Comparison of ENCODE assay signal across 12 cellular contexts in genomic region chr2:31729065-31729439, GRCh38.
DNase-seq lines count a peak whose midpoint lies in the region; ATAC-seq, FAIRE-seq and TF ChIP-seq lines count a peak whose summit lies in the region.
"Had no signal": no experiment of that assay in that cellular context is flagged by ENCODE, and none has a peak within 500 bp of the region (broad histone marks: within the 10 kb centered on the region; RNA-seq: fewer than 3 reads in every experiment).

No MANE protein-coding gene starts in this region.

- H3K27ac ChIP-seq in GM23338 (ENCODE audit: low read depth): no peak overlapping the region
- no peak overlapping the region for H3K27ac ChIP-seq in astrocyte (ENCODE audit: low read depth, low read length)
- no peak overlapping the region for H3K27ac ChIP-seq in HepG2 (ENCODE audit: extremely low read length, insufficient read depth, low read length)
- H3K27ac ChIP-seq in neuronal stem cell (replicated peaks; ENCODE audit: low read length): no peak overlapping the region
- H3K27ac ChIP-seq: A549, RWPE1 had no signal

- intact Hi-C loops in HepG2 (cut with micrococcal nuclease; ENCODE audit: unreplicated experiment): no loop called here

- H4K20me1 ChIP-seq in GM23338 (replicated peaks; ENCODE audit: insufficient read depth) (no peaks in the 10 kb centered on the region), astrocyte (ENCODE audit: insufficient read depth, low read length) (no peaks in the 10 kb centered on the region), HepG2 (ENCODE audit: insufficient read depth, low read length) (no peaks in the 10 kb centered on the region)

- FAIRE-seq in astrocyte (lab: Jason Lieb, UNC) (no peak), HepG2 (lab: Jason Lieb, UNC) (no peak)

- H3K4me2 ChIP-seq in GM23338 (no peak overlapping the region), astrocyte (ENCODE audit: low read length) (no peak overlapping the region), HepG2 (ENCODE audit: low read depth, low read length) (peak overlapping the region; percentile 21; the same call in 1 of the 2 replicates), neuronal stem cell (ENCODE audit: insufficient read depth, low read length, poor library complexity, severe bottlenecking) (no peak overlapping the region)
- H3K4me2 ChIP-seq: A549 had no signal

- no peak overlapping the region for H3K4ac ChIP-seq in neuronal stem cell (ENCODE audit: low read length)

- no peak overlapping the region for H3K23ac ChIP-seq in neuronal stem cell (ENCODE audit: low read depth, low read length, poor library complexity)

- H3K9me3 Mint-ChIP-seq in GM23338: peaks cover 18% of the 10 kb centered on the region; the same call in 2 of the 3 replicates
- H3K9me3 Mint-ChIP-seq in astrocyte (ENCODE audit: unreplicated experiment): peaks cover 4% of the 10 kb centered on the region
- peaks cover 0 to 1% of the 10 kb centered on the region in 2 donors for H3K9me3 Mint-ChIP-seq in activated T-cell treated with anti-CD3 and anti-CD28 coated beads, Interleukin-2, amount 50 U/mL, for 72 hours

- no peak overlapping the region for H2AK5ac ChIP-seq in neuronal stem cell (ENCODE audit: low read depth, low read length)

- no peak overlapping the region for H4K91ac ChIP-seq in neuronal stem cell (ENCODE audit: low read depth, low read length, poor library complexity)

- 32% methylated on average over 2 of the region's 2 CpGs for WGBS in HepG2 (ENCODE audit: low lambda C conversion rate)
- WGBS in neuronal stem cell (ENCODE audit: extremely low coverage in 2 of 2, insufficient read length in 2 of 2, insufficient replicate concordance in 1 of 2), 2 donors: no CpG with 5 or more reads among the region's 2 CpGs

- H2BK5ac ChIP-seq in neuronal stem cell (ENCODE audit: low read length): no peak overlapping the region

- ATAC-seq in GM23338 (no peak), HepG2 (peak; percentile 74; the same call in 2 of the 3 replicates)
- ATAC-seq in activated T-cell treated with anti-CD3 and anti-CD28 coated beads, Interleukin-2, amount 50 U/mL, for 72 hours (replicated peaks in 1 of 2): no peak

- CTCF ChIA-PET in HepG2 (lab: Yijun Ruan, JAX; ENCODE audit: low intra/inter-chr PET ratio, low total read pairs): interaction anchor here (1.3 kb wide), 1 partner anchor 34 kb away, joined by 8 read pairs; no protein-coding TSS in a partner anchor

- H2AFZ ChIP-seq in GM23338 (peak overlapping the region; percentile 56; the same call in 1 of the 2 replicates), astrocyte (ENCODE audit: low read depth, low read length) (no peak overlapping the region), HepG2 (ENCODE audit: low read length) (no peak overlapping the region), neuronal stem cell (ENCODE audit: low read length) (no peak overlapping the region)

- H3K36me3 Mint-ChIP-seq in GM23338 (ENCODE audit: low read depth) (no peaks in the 10 kb centered on the region; the same call in 2 of the 3 replicates), astrocyte (ENCODE audit: low read depth, unreplicated experiment) (no peaks in the 10 kb centered on the region)
- peaks cover 1 to 2% of the 10 kb centered on the region in 2 donors for H3K36me3 Mint-ChIP-seq in activated T-cell treated with anti-CD3 and anti-CD28 coated beads, Interleukin-2, amount 50 U/mL, for 72 hours (ENCODE audit: insufficient read depth in 2 of 2)
- H3K36me3 Mint-ChIP-seq: CD4-positive, alpha-beta memory T cell had no signal

- no peak overlapping the region for H2BK120ac ChIP-seq in neuronal stem cell (ENCODE audit: low read depth, low read length)

- no peaks in the 10 kb centered on the region for H3K4me1 Mint-ChIP-seq in GM23338
- H3K4me1 Mint-ChIP-seq in astrocyte (ENCODE audit: low read depth, unreplicated experiment): no peaks in the 10 kb centered on the region
- H3K4me1 Mint-ChIP-seq in activated T-cell treated with anti-CD3 and anti-CD28 coated beads, Interleukin-2, amount 50 U/mL, for 72 hours (ENCODE audit: low read depth): no peaks in the 10 kb centered on the region

- no peak overlapping the region for H3K18ac ChIP-seq in neuronal stem cell (ENCODE audit: low read length)

- H3K4me1 ChIP-seq in GM23338 (ENCODE audit: insufficient read depth) (no peaks in the 10 kb centered on the region), astrocyte (ENCODE audit: insufficient read depth, low read length) (no peaks in the 10 kb centered on the region), HepG2 (ENCODE audit: insufficient read depth, low read length) (peaks cover 18% of the 10 kb centered on the region), neuronal stem cell (ENCODE audit: control insufficient read depth in 2 of 2, insufficient read depth in 1 of 2, low read depth in 1 of 2, low read length in 2 of 2) (no peaks in the 10 kb centered on the region)
- H3K4me1 ChIP-seq: A549 had no signal

- H3K79me2 ChIP-seq in GM23338 (replicated peaks; ENCODE audit: insufficient read depth) (no peaks in the 10 kb centered on the region), astrocyte (ENCODE audit: insufficient read depth, low read length) (no peaks in the 10 kb centered on the region), HepG2 (ENCODE audit: insufficient read depth, low read length) (no peaks in the 10 kb centered on the region)

- no peaks in the 10 kb centered on the region for H3F3A ChIP-seq in GM23338 (replicated peaks; ENCODE audit: low read depth)

- TF ChIP-seq RAD21 in HepG2 (CRISPR knock-in tag; IDR thresholded peaks at IDR 0.05): no peak

- H2BK12ac ChIP-seq in neuronal stem cell (ENCODE audit: low read length): no peak overlapping the region

- no peak for TF ChIP-seq POLR2A in HepG2 (IDR thresholded peaks at IDR 0.05; ENCODE audit: insufficient read depth in 1 of 2, low read depth in 2 of 2, low read length in 2 of 2)

- H3K9me2 ChIP-seq in GM23338 (ENCODE audit: insufficient read depth): no peaks in the 10 kb centered on the region

- H3K36me3 ChIP-seq in GM23338 (ENCODE audit: insufficient read depth) (no peaks in the 10 kb centered on the region), astrocyte (ENCODE audit: insufficient read depth, low read length) (no peaks in the 10 kb centered on the region), HepG2 (replicated peaks in 1 of 2; ENCODE audit: control insufficient read depth in 1 of 2, insufficient read depth in 2 of 2, low read length in 2 of 2) (no peaks in the 10 kb centered on the region), neuronal stem cell (replicated peaks in 1 of 2; ENCODE audit: control insufficient read depth in 2 of 2, insufficient read depth in 2 of 2, low read length in 2 of 2) (no peaks in the 10 kb centered on the region)
- H3K36me3 ChIP-seq: MG63 had no signal

- TF ChIP-seq EP300 in HepG2 (IDR thresholded peaks at IDR 0.05; ENCODE audit: low read depth in 2 of 2, low read length in 2 of 2) (no peak), HepG2 (CRISPR knock-in tag; IDR thresholded peaks at IDR 0.05; ENCODE audit: borderline replicate concordance) (no peak)

- H3K27me3 Mint-ChIP-seq in GM23338 (ENCODE audit: insufficient read depth, low read depth, poor library complexity) (peaks cover 6% of the 10 kb centered on the region), astrocyte (ENCODE audit: low read depth, unreplicated experiment) (no peaks in the 10 kb centered on the region)
- no peaks in the 10 kb centered on the region for H3K27me3 Mint-ChIP-seq in activated T-cell treated with anti-CD3 and anti-CD28 coated beads, Interleukin-2, amount 50 U/mL, for 72 hours (ENCODE audit: low read depth)

- H3K14ac ChIP-seq in neuronal stem cell (ENCODE audit: low read length): no peak overlapping the region

- no peak overlapping the region for H4K8ac ChIP-seq in neuronal stem cell (ENCODE audit: low read depth, low read length)

- H3K27ac Mint-ChIP-seq in GM23338 (no peak overlapping the region), astrocyte (ENCODE audit: unreplicated experiment) (peak overlapping the region; percentile 18)
- H3K27ac Mint-ChIP-seq in activated T-cell treated with anti-CD3 and anti-CD28 coated beads, Interleukin-2, amount 50 U/mL, for 72 hours: no peak overlapping the region
- H3K27ac Mint-ChIP-seq: CD4-positive, alpha-beta memory T cell had no signal

- POLR2A ChIA-PET in HepG2 (lab: Yijun Ruan, JAX): no interaction called here

- no peak overlapping the region for H2BK15ac ChIP-seq in neuronal stem cell (ENCODE audit: low read length)

- H3K9ac ChIP-seq in astrocyte (ENCODE audit: low read length) (no peak overlapping the region), HepG2 (ENCODE audit: insufficient read depth, low read depth, low read length) (no peak overlapping the region), neuronal stem cell (ENCODE audit: low read depth, low read length, poor library complexity) (no peak overlapping the region)

- DNase-seq in GM23338 (ENCODE audit: low spot score) (no peak), astrocyte (ENCODE audit: low read depth) (no peak), HepG2 (ENCODE audit: low spot score) (peak; percentile 12), renal cortical epithelial cell (ENCODE audit: low read depth) (peak; percentile 28), SHP77 treated with DMSO at 0.1 percent for 48 hours (lab: John Stamatoyannopoulos, UW) (no peak), neuronal stem cell (ENCODE audit: low spot score) (no peak)
- no peak for DNase-seq in activated T-cell treated with anti-CD3 and anti-CD28 coated beads, Interleukin-2, amount 50 U/mL, for 72 hours
- DNase-seq: C1 segment of cervical spinal cord; CD4-positive, alpha-beta memory T cell; MG63 had no signal

- BruUV-seq in HepG2 (replicated peaks; lab: Mats Ljungman, UMichigan): no TSS peak

- TF ChIP-seq CTCF in GM23338 (conservative IDR thresholded peaks at IDR 0.05; ENCODE audit: low read depth in 2 of 2) (no peak), astrocyte (IDR thresholded peaks at IDR 0.05; ENCODE audit: insufficient read depth, low read depth, low read length) (no peak), HepG2 (CRISPR knock-in tag; IDR thresholded peaks at IDR 0.05) (no peak)

- no peak overlapping the region for H3K4me3 ChIP-seq in GM23338
- no peak overlapping the region for H3K4me3 ChIP-seq in astrocyte (ENCODE audit: insufficient read depth, low read depth, low read length)
- H3K4me3 ChIP-seq in HepG2 (replicated peaks in 1 of 3; ENCODE audit: insufficient read depth in 1 of 3, low read depth in 2 of 3, low read length in 3 of 3): no peak overlapping the region
- H3K4me3 ChIP-seq in neuronal stem cell (ENCODE audit: low read length in 2 of 2): no peak overlapping the region
- H3K4me3 ChIP-seq: A549, MG63 had no signal

- in situ Hi-C loops in HepG2 (cut with HindIII; ENCODE audit: extremely low pct_ligation_motif_present, low pct_unique_long_range_greater_than_20kb): no loop called here

- H3K27me3 ChIP-seq in GM23338 (ENCODE audit: insufficient read depth) (no peaks in the 10 kb centered on the region), astrocyte (ENCODE audit: insufficient read depth, low read length) (no peaks in the 10 kb centered on the region), HepG2 (ENCODE audit: control insufficient read depth in 1 of 2, insufficient read depth in 2 of 2, low read length in 2 of 2) (no peaks in the 10 kb centered on the region), neuronal stem cell (ENCODE audit: control insufficient read depth in 3 of 3, insufficient read depth in 3 of 3, low read depth in 1 of 3, low read length in 3 of 3) (no peaks in the 10 kb centered on the region)
- H3K27me3 ChIP-seq: MG63 had no signal

- no peaks in the 10 kb centered on the region for H3K9me3 ChIP-seq in astrocyte (ENCODE audit: insufficient read depth, low read depth, low read length)
- no peaks in the 10 kb centered on the region for H3K9me3 ChIP-seq in HepG2 (ENCODE audit: low read length)
- H3K9me3 ChIP-seq in neuronal stem cell (replicated peaks in 1 of 2; ENCODE audit: control insufficient read depth in 2 of 2, insufficient read depth in 1 of 2, low read depth in 1 of 2, low read length in 2 of 2): no peaks in the 10 kb centered on the region
- H3K9me3 ChIP-seq: A549, MG63 had no signal

- H3K79me1 ChIP-seq in neuronal stem cell (ENCODE audit: low read depth, low read length): no peaks in the 10 kb centered on the region

- H3K4me3 Mint-ChIP-seq in GM23338: no peak overlapping the region
- H3K4me3 Mint-ChIP-seq in astrocyte (ENCODE audit: unreplicated experiment): no peak overlapping the region
- H3K4me3 Mint-ChIP-seq in activated T-cell treated with anti-CD3 and anti-CD28 coated beads, Interleukin-2, amount 50 U/mL, for 72 hours: no peak overlapping the region
- H3K4me3 Mint-ChIP-seq: CD4-positive, alpha-beta memory T cell had no signal

Comparison
In these comparisons a context has a peak if more than half of its experiments do, and no peak if none do; other contexts are left out.
1. DNase-seq: peak in HepG2 (single experiment) and renal cortical epithelial cell (single experiment); none in GM23338 (single experiment), astrocyte (single experiment), SHP77 treated with DMSO at 0.1 percent for 48 hours (single experiment), activated T-cell treated with anti-CD3 and anti-CD28 coated beads, Interleukin-2, amount 50 U/mL, for 72 hours (0 of 2) and neuronal stem cell (single experiment).